ENCODE assay signal across 14 cellular contexts in the genomic region with DNA sequence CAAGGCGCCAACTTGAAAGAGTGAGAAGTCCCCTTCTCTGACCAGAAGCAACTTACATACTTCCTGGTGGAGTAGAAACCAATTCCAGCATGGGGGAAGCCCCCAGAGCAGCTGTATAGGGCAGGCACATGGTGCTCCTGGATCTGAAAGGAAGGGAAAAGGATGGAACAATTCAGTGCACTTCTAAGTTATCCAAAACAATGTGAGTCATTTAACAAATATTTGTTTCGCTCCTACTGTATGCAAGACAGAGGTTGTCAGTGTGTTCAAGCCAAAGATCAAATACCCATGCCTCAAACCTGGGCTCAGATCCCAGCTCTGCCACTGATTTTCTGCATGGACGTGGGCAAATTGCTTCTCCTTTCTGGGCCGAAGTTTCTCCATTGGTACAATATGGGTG.
DNase-seq lines count a peak whose midpoint lies in the region; ATAC-seq, FAIRE-seq and TF ChIP-seq lines count a peak whose summit lies in the region.
"Had no signal": no experiment of that assay in that cellular context is flagged by ENCODE, and none has a peak within 500 bp of the region (broad histone marks: within the 10 kb centered on the region; RNA-seq: fewer than 3 reads in every experiment).

No MANE protein-coding gene starts in this region.

- no peaks in the 10 kb centered on the region for H3K4me1 Mint-ChIP-seq in activated T-helper 2 cell treated with anti-CD3 and anti-CD28 coated beads, Interferon-gamma antibody, Interleukin-2, Interleukin-4, amounts not matched to agents 10 μg/mL and 5 μg/mL and 100 μg/mL, durations not matched to agents 14 hours and 24 hours and 36 hours (ENCODE audit: low read depth)

- 0 out of 2 replicates have a peak overlapping the region, but pooled peaks have one; percentile 10 for H3K4me3 ChIP-seq in GM23248
- H3K4me3 ChIP-seq in fibroblast of pulmonary artery (replicated peaks; ENCODE audit: low read depth, low read length): no peak overlapping the region
- H3K4me3 ChIP-seq in skeletal muscle cell (ENCODE audit: low read depth, low read length): no peak overlapping the region
- H3K4me3 ChIP-seq: lower lobe of right lung, skin epidermis had no signal

- H3K4me3 Mint-ChIP-seq in activated T-helper 2 cell treated with anti-CD3 and anti-CD28 coated beads, Interferon-gamma antibody, Interleukin-2, Interleukin-4, amounts not matched to agents 10 μg/mL and 5 μg/mL and 100 μg/mL, durations not matched to agents 14 hours and 24 hours and 36 hours (ENCODE audit: low read depth): no peak overlapping the region

- no peaks in the 10 kb centered on the region for H4K20me1 ChIP-seq in GM23248 (ENCODE audit: insufficient read depth)

- DNase-seq in GM23248 (peak; percentile 72), fibroblast of pulmonary artery (ENCODE audit: low read depth) (peak; percentile 68), skeletal muscle cell (ENCODE audit: low read depth) (peak; percentile 12), D721Med (ENCODE audit: insufficient read length, low spot score) (no peak), AML-193 (lab: John Stamatoyannopoulos, UW) (no peak)
- DNase-seq in activated T-helper 2 cell treated with anti-CD3 and anti-CD28 coated beads, Interferon-gamma antibody, Interleukin-2, Interleukin-4, amounts not matched to agents 10 μg/mL and 5 μg/mL and 100 μg/mL, durations not matched to agents 14 hours and 24 hours and 36 hours (ENCODE audit: low spot score): no peak
- DNase-seq in stimulated activated naive CD8-positive, alpha-beta T cell treated with anti-CD3 and anti-CD28 coated beads, Interleukin-15, Interleukin-2, amounts not matched to agents 100 U/mL and 50 U/mL, for 24 hours: no peak
- DNase-seq: activated CD4-positive, alpha-beta T cell treated with anti-CD3 and anti-CD28 coated beads for 1 hour; activated naive CD4-positive, alpha-beta T cell; DMS79; lower lobe of right lung; NCI-H1105 treated with DMSO at 0.1 percent for 48 hours had no signal

- no peaks in the 10 kb centered on the region for H3K36me3 Mint-ChIP-seq in activated T-helper 2 cell treated with anti-CD3 and anti-CD28 coated beads, Interferon-gamma antibody, Interleukin-2, Interleukin-4, amounts not matched to agents 10 μg/mL and 5 μg/mL and 100 μg/mL, durations not matched to agents 14 hours and 24 hours and 36 hours (ENCODE audit: low read depth)

- H3K79me2 ChIP-seq in GM23248 (ENCODE audit: insufficient read depth): no peaks in the 10 kb centered on the region

- H3K9me3 ChIP-seq in GM23248 (ENCODE audit: low read depth): no peaks in the 10 kb centered on the region
- H3K9me3 ChIP-seq: lower lobe of right lung had no signal

- TF ChIP-seq CTCF in fibroblast of pulmonary artery (IDR thresholded peaks at IDR 0.05; ENCODE audit: low read length, missing control alignments): no peak
- no peak for TF ChIP-seq CTCF in D721Med (IDR thresholded peaks at IDR 0.05; ENCODE audit: insufficient read depth, missing control alignments)

- H3K36me3 ChIP-seq in GM23248 (ENCODE audit: low read depth): no peaks in the 10 kb centered on the region
- H3K36me3 ChIP-seq: lower lobe of right lung had no signal

- in situ Hi-C loops in GM23248 (cut with MboI): no loop called here

- no peak for FAIRE-seq in D721Med (lab: Jason Lieb, UNC)

- 0 out of 2 replicates have a peak, but pooled peaks cover 9% of the 10 kb centered on the region for H3K27me3 ChIP-seq in GM23248 (replicated peaks; ENCODE audit: insufficient read depth)

- no peak overlapping the region for H3K9ac ChIP-seq in GM23248

- no peak overlapping the region for H3K27ac Mint-ChIP-seq in activated T-helper 2 cell treated with anti-CD3 and anti-CD28 coated beads, Interferon-gamma antibody, Interleukin-2, Interleukin-4, amounts not matched to agents 10 μg/mL and 5 μg/mL and 100 μg/mL, durations not matched to agents 14 hours and 24 hours and 36 hours

- WGBS in GM23248 (ENCODE audit: low coverage in 1 of 2, low lambda C conversion rate in 2 of 2, missing lambda C conversion rate in 2 of 2), 2 experiments: 22 to 23% methylated on average over 4 of the region's 4 CpGs

- intact Hi-C loops in activated T-helper 2 cell treated with anti-CD3 and anti-CD28 coated beads, Interferon-gamma antibody, Interleukin-2, Interleukin-4, amounts not matched to agents 10 μg/mL and 5 μg/mL and 100 μg/mL, durations not matched to agents 14 hours and 24 hours and 36 hours (cut with micrococcal nuclease): no loop called here

- H3K27me3 Mint-ChIP-seq in activated T-helper 2 cell treated with anti-CD3 and anti-CD28 coated beads, Interferon-gamma antibody, Interleukin-2, Interleukin-4, amounts not matched to agents 10 μg/mL and 5 μg/mL and 100 μg/mL, durations not matched to agents 14 hours and 24 hours and 36 hours (ENCODE audit: low read depth): peaks cover 13% of the 10 kb centered on the region

- ATAC-seq in SK-N-SH treated with all-trans-retinoic acid at 6 μM for 48 hours: peak; percentile 84
- no peak for ATAC-seq in stimulated activated naive CD8-positive, alpha-beta T cell treated with anti-CD3 and anti-CD28 coated beads, Interleukin-15, Interleukin-2, amounts not matched to agents 100 U/mL and 50 U/mL, for 24 hours

- peaks cover 23% of the 10 kb centered on the region for H3F3A ChIP-seq in GM23248 (ENCODE audit: insufficient read depth)

- no peaks in the 10 kb centered on the region for H3K9me3 Mint-ChIP-seq in activated T-helper 2 cell treated with anti-CD3 and anti-CD28 coated beads, Interferon-gamma antibody, Interleukin-2, Interleukin-4, amounts not matched to agents 10 μg/mL and 5 μg/mL and 100 μg/mL, durations not matched to agents 14 hours and 24 hours and 36 hours

- H3K27ac ChIP-seq in GM23248: no peak overlapping the region
- H3K27ac ChIP-seq: lower lobe of right lung had no signal

- H3K9me2 ChIP-seq in GM23248 (ENCODE audit: insufficient read depth): no peaks in the 10 kb centered on the region

- H2AFZ ChIP-seq in GM23248: no peak overlapping the region

- H3K4me2 ChIP-seq in GM23248 (ENCODE audit: unreplicated experiment): peak overlapping the region; percentile 24

- H3K4me1 ChIP-seq in GM23248 (ENCODE audit: insufficient read depth): peaks cover 22% of the 10 kb centered on the region
- H3K4me1 ChIP-seq: lower lobe of right lung had no signal

TF ChIP-seq in SK-N-SH treated with all-trans-retinoic acid at 6 μM for 48 hours, 23 proteins besides CTCF, POLR2A, EP300 and RAD21:
- TF ChIP-seq, protein P1, sequence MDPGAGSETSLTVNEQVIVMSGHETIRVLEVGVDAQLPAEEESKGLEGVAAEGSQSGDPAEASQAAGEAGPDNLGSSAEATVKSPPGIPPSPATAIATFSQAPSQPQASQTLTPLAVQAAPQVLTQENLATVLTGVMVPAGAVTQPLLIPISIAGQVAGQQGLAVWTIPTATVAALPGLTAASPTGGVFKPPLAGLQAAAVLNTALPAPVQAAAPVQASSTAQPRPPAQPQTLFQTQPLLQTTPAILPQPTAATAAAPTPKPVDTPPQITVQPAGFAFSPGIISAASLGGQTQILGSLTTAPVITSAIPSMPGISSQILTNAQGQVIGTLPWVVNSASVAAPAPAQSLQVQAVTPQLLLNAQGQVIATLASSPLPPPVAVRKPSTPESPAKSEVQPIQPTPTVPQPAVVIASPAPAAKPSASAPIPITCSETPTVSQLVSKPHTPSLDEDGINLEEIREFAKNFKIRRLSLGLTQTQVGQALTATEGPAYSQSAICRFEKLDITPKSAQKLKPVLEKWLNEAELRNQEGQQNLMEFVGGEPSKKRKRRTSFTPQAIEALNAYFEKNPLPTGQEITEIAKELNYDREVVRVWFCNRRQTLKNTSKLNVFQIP (CRISPR knock-in tag; IDR thresholded peaks at IDR 0.05; ENCODE audit: borderline replicate concordance, low read depth): no peak
- TF ChIP-seq ESRRG (CRISPR knock-in tag; IDR thresholded peaks at IDR 0.05) (no peak), ARNTL (CRISPR knock-in tag; IDR thresholded peaks at IDR 0.05; ENCODE audit: borderline replicate concordance, low read depth) (no peak), CSRNP3 (CRISPR knock-in tag; IDR thresholded peaks at IDR 0.05) (no peak), CSDC2 (CRISPR knock-in tag; IDR thresholded peaks at IDR 0.05) (no peak), PATZ1 (CRISPR knock-in tag; IDR thresholded peaks at IDR 0.05; ENCODE audit: borderline replicate concordance) (no peak), TOX (CRISPR knock-in tag; IDR thresholded peaks at IDR 0.05; ENCODE audit: borderline replicate concordance) (no peak), ZNF70 (CRISPR knock-in tag; IDR thresholded peaks at IDR 0.05) (no peak), ZNF565 (CRISPR knock-in tag; conservative IDR thresholded peaks at IDR 0.05; ENCODE audit: low read depth) (no peak), ZC3H10 (CRISPR knock-in tag; IDR thresholded peaks at IDR 0.05) (no peak)

Comparison
In these comparisons a context has a peak if more than half of its experiments do, and no peak if none do; other contexts are left out.
1. DNase-seq: peak in GM23248 (single experiment), fibroblast of pulmonary artery (single experiment) and skeletal muscle cell (single experiment); none in activated T-helper 2 cell treated with anti-CD3 and anti-CD28 coated beads, Interferon-gamma antibody, Interleukin-2, Interleukin-4, amounts not matched to agents 10 μg/mL and 5 μg/mL and 100 μg/mL, durations not matched to agents 14 hours and 24 hours and 36 hours (single experiment), D721Med (single experiment), stimulated activated naive CD8-positive, alpha-beta T cell treated with anti-CD3 and anti-CD28 coated beads, Interleukin-15, Interleukin-2, amounts not matched to agents 100 U/mL and 50 U/mL, for 24 hours (single experiment) and AML-193 (0 of 2).